ENCODE assay signal across 12 cellular contexts in the genomic region with DNA sequence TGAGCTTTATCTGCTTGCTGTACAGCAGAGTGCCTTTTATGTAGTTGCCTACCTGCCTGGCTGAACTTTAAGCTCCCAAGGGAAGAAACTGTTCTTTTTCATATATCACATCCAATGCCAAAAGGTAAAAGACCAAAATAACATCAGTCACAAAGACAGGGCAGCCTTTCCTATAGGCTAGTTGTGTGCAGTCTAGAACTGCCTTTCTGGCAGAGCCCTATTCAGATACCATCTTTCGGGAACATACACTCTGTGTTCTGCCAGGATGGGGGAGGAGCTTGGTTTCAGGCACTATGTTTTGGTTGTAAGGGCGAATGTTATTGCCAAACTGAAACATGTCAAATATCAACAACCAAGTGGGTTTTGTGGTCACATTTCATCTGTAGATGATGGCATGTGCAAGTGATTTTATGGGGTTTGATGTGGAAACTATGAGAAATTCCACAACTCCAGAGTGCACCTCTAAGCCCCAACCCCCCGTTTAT.
DNase-seq lines count a peak whose midpoint lies in the region; ATAC-seq and TF ChIP-seq lines count a peak whose summit lies in the region.
"Had no signal": no experiment of that assay in that cellular context is flagged by ENCODE, and none has a peak within 500 bp of the region (broad histone marks: within the 10 kb centered on the region; RNA-seq: fewer than 3 reads in every experiment).

No MANE protein-coding gene starts in this region.

- dilution Hi-C loops in mammary epithelial cell (cut with HindIII; ENCODE audit: low sequenced_read_pairs): no loop called here

- no peak overlapping the region for H3K9ac ChIP-seq in mammary epithelial cell (ENCODE audit: insufficient read depth, low read length)

- no peaks in the 10 kb centered on the region for H3K27me3 Mint-ChIP-seq in MCF 10A (ENCODE audit: insufficient read depth, unreplicated experiment)
- H3K27me3 Mint-ChIP-seq in T-helper 2 cell treated with Interferon-gamma antibody and Interleukin-4, amounts not matched to agents 5 μg/mL and 100 μg/mL, for 36 hours (ENCODE audit: low read depth): peaks cover 28% of the 10 kb centered on the region

- no peak overlapping the region for H3K4me3 Mint-ChIP-seq in MCF 10A (ENCODE audit: unreplicated experiment)
- no peak overlapping the region for H3K4me3 Mint-ChIP-seq in T-helper 2 cell treated with Interferon-gamma antibody and Interleukin-4, amounts not matched to agents 5 μg/mL and 100 μg/mL, for 36 hours

- DNase-seq in MCF 10A (ENCODE audit: unreplicated experiment): peak; percentile 44
- no peak for DNase-seq in mammary epithelial cell
- DNase-seq in T-helper 2 cell treated with Interferon-gamma antibody and Interleukin-4, amounts not matched to agents 5 μg/mL and 100 μg/mL, for 36 hours (ENCODE audit: low spot score): peak; percentile 47
- peak; percentile 6 for DNase-seq in fibroblast of villous mesenchyme (ENCODE audit: low read depth)
- DNase-seq in stimulated activated CD8-positive, alpha-beta memory T cell treated with anti-CD3 and anti-CD28 coated beads, Interleukin-4, amount 100 ng/mL, for 48 hours: peak; percentile 30
- DNase-seq in SW 1271 (lab: John Stamatoyannopoulos, UW): no peak
- no peak for DNase-seq in NCI-H82 treated with DMSO at 0.1 percent for 48 hours (lab: John Stamatoyannopoulos, UW; ENCODE audit: unreplicated experiment)
- DNase-seq: heart right ventricle, MM.1S had no signal

- POLR2A ChIA-PET in MCF 10A (lab: Yijun Ruan, JAX): interaction anchor here (0.6 to 3.3 kb wide), 21 partner anchors 9 to 511 kb away, joined by 3 to 45 read pairs (median 4); a partner anchor contains a TSS

- ATAC-seq in GM21447 (IDR thresholded peaks at IDR 0.05; ENCODE audit: unreplicated experiment): no peak

- H3K36me3 Mint-ChIP-seq in MCF 10A (ENCODE audit: insufficient read depth, unreplicated experiment): no peaks in the 10 kb centered on the region
- no peaks in the 10 kb centered on the region for H3K36me3 Mint-ChIP-seq in T-helper 2 cell treated with Interferon-gamma antibody and Interleukin-4, amounts not matched to agents 5 μg/mL and 100 μg/mL, for 36 hours (ENCODE audit: low read depth)

- H3K27me3 ChIP-seq in mammary epithelial cell (ENCODE audit: insufficient read depth, low read length): peaks cover 2% of the 10 kb centered on the region
- H3K27me3 ChIP-seq: cardiac muscle cell, heart right ventricle, SJSA1 had no signal

- no peaks in the 10 kb centered on the region for H3K9me3 Mint-ChIP-seq in MCF 10A (ENCODE audit: unreplicated experiment)
- no peaks in the 10 kb centered on the region for H3K9me3 Mint-ChIP-seq in T-helper 2 cell treated with Interferon-gamma antibody and Interleukin-4, amounts not matched to agents 5 μg/mL and 100 μg/mL, for 36 hours

- H3K4me1 ChIP-seq in mammary epithelial cell (ENCODE audit: insufficient read depth, low read length): no peaks in the 10 kb centered on the region
- H3K4me1 ChIP-seq: SJSA1 had no signal

- BruUV-seq in MCF 10A (replicated peaks; lab: Mats Ljungman, UMichigan) (no TSS peak), mammary epithelial cell (replicated peaks; lab: Mats Ljungman, UMichigan) (no TSS peak)

- CTCF ChIA-PET in MCF 10A (lab: Yijun Ruan, JAX) (interaction anchor here (0.7 to 1.5 kb wide), 6 partner anchors 8 to 346 kb away, joined by 3 to 5 read pairs (median 3); no protein-coding TSS in a partner anchor), mammary epithelial cell (lab: Charles Lee; ENCODE audit: low non-redundant PET) (interaction anchor here (0.7 kb wide), 1 partner anchor 346 kb away, joined by 3 read pairs; no protein-coding TSS in a partner anchor)

- peaks cover 2% of the 10 kb centered on the region for H4K20me1 ChIP-seq in mammary epithelial cell (ENCODE audit: insufficient read depth, low read length)

- no peak overlapping the region for H3K4me2 ChIP-seq in mammary epithelial cell (ENCODE audit: insufficient read depth, low read depth, low read length)

- H3K4me3 ChIP-seq in mammary epithelial cell (replicated peaks in 1 of 3; ENCODE audit: insufficient read depth in 1 of 3, low read depth in 2 of 3, low read length in 3 of 3): no peak overlapping the region
- no peak overlapping the region for H3K4me3 ChIP-seq in fibroblast of villous mesenchyme (ENCODE audit: low read depth, low read length)
- H3K4me3 ChIP-seq: cardiac muscle cell, heart right ventricle, SJSA1 had no signal

- H2AFZ ChIP-seq in mammary epithelial cell (ENCODE audit: low read depth, low read length): no peak overlapping the region

- no peaks in the 10 kb centered on the region for H3K36me3 ChIP-seq in mammary epithelial cell (ENCODE audit: insufficient read depth, low read length)
- H3K36me3 ChIP-seq: cardiac muscle cell, heart right ventricle, SJSA1 had no signal

- 54% methylated on average over 3 of the region's 3 CpGs for WGBS in mammary epithelial cell (ENCODE audit: low coverage, missing lambda C conversion rate)

- peak overlapping the region; percentile 28 for H3K27ac Mint-ChIP-seq in MCF 10A (ENCODE audit: low read depth, unreplicated experiment)
- no peak overlapping the region for H3K27ac Mint-ChIP-seq in T-helper 2 cell treated with Interferon-gamma antibody and Interleukin-4, amounts not matched to agents 5 μg/mL and 100 μg/mL, for 36 hours

- no peaks in the 10 kb centered on the region for H3K9me3 ChIP-seq in mammary epithelial cell (replicated peaks; ENCODE audit: insufficient read depth, low read length)
- H3K9me3 ChIP-seq: heart right ventricle, SJSA1 had no signal

- peaks cover 14% of the 10 kb centered on the region for H3K4me1 Mint-ChIP-seq in MCF 10A (ENCODE audit: insufficient read depth, unreplicated experiment)
- H3K4me1 Mint-ChIP-seq in T-helper 2 cell treated with Interferon-gamma antibody and Interleukin-4, amounts not matched to agents 5 μg/mL and 100 μg/mL, for 36 hours (ENCODE audit: low read depth): peaks cover 13% of the 10 kb centered on the region

- TF ChIP-seq CTCF in MCF 10A (IDR thresholded peaks at IDR 0.05; ENCODE audit: unreplicated experiment) (no peak), mammary epithelial cell (conservative IDR thresholded peaks at IDR 0.05 in 1 of 2, IDR thresholded peaks at IDR 0.05 in 1 of 2; ENCODE audit: extremely low read depth in 1 of 2, insufficient read depth in 1 of 2, low read depth in 1 of 2, low read length in 2 of 2) (no peak), fibroblast of villous mesenchyme (IDR thresholded peaks at IDR 0.05; ENCODE audit: insufficient read depth, low read depth, low read length) (no peak)

- intact Hi-C loops in MCF 10A (cut with micrococcal nuclease): no loop called here
- intact Hi-C loops in mammary epithelial cell (cut with micrococcal nuclease): no loop called here

- no peaks in the 10 kb centered on the region for H3K79me2 ChIP-seq in mammary epithelial cell (ENCODE audit: insufficient read depth, low read length)

- in situ Hi-C loops in mammary epithelial cell (cut with MboI; ENCODE audit: low sequenced_read_pairs in 2 of 2): loop anchor here (25.0 kb wide), 2 partner anchors 514 to 539 kb away; a partner anchor contains a TSS

- H3K27ac ChIP-seq in mammary epithelial cell (ENCODE audit: insufficient read depth, low read depth, low read length): no peak overlapping the region
- H3K27ac ChIP-seq: cardiac muscle cell, heart right ventricle, SJSA1 had no signal

Comparison
In these comparisons a context has a peak if more than half of its experiments do, and no peak if none do; other contexts are left out.
1. DNase-seq: peak in MCF 10A (single experiment), T-helper 2 cell treated with Interferon-gamma antibody and Interleukin-4, amounts not matched to agents 5 μg/mL and 100 μg/mL, for 36 hours (single experiment), fibroblast of villous mesenchyme (single experiment) and stimulated activated CD8-positive, alpha-beta memory T cell treated with anti-CD3 and anti-CD28 coated beads, Interleukin-4, amount 100 ng/mL, for 48 hours (single experiment); none in mammary epithelial cell (single experiment), SW 1271 (0 of 2) and NCI-H82 treated with DMSO at 0.1 percent for 48 hours (single experiment).